Comparison of ENCODE assay signal across 28 cellular contexts in the genomic region with DNA sequence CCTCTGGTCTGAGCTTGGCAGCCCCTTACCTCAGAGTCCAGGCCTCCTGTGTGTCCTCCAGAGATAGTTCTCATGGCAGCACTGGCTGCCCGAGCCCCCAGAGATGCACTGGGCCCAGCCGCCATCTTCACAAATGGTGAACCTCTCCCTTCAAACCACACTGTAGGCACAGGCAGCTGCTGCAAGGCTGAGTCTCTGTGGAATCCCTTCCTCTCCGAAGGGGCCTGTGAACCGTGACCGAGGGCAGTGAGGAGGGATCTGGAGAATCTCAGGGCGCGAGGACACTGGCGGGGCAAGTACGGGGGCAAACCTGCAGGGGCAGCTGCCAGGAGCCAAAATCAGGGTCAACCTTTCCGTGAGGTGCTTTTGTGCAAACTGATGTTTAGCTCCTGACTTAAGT.
"Had no signal": no experiment of that assay in that cellular context is flagged by ENCODE, and none has a peak within 500 bp of the region (broad histone marks: within the 10 kb centered on the region; RNA-seq: fewer than 3 reads in every experiment).

No MANE protein-coding gene starts in this region.

- ATAC-seq: activated CD4-positive, alpha-beta T cell treated with anti-CD3 and anti-CD28 coated beads for 36 hours; activated CD4-positive, CD25-positive, alpha-beta regulatory T cell treated with anti-CD3 and anti-CD28 coated beads, Interleukin-2, amount 50 U/mL, for 24 hours; activated naive CD8-positive, alpha-beta T cell treated with anti-CD3 and anti-CD28 coated beads, Interleukin-2, amount 50 U/mL, for 24 hours; PC-3; WTC11 had no signal

- H3K9me3 Mint-ChIP-seq: activated CD4-positive, alpha-beta memory T cell treated with anti-CD3 and anti-CD28 coated beads for 36 hours; activated CD4-positive, alpha-beta T cell treated with anti-CD3 and anti-CD28 coated beads, Interleukin-2, amount 10 ng/mL, durations not matched to agents 7 days and 5 days; activated naive CD4-positive, alpha-beta T cell treated with anti-CD3 and anti-CD28 coated beads, Interleukin-2, amount 10 ng/mL, durations not matched to agents 7 days and 5 days; activated naive CD8-positive, alpha-beta T cell treated with anti-CD3 and anti-CD28 coated beads, Interleukin-2, amount 50 U/mL, for 24 hours; brain; T-helper 1 cell treated with Interleukin-12 subunit alpha and Interleukin-12 subunit beta and Interleukin-4 antibody, amounts not matched to agents 30 μg/mL and 1 μg/mL, for 36 hours; T-helper 2 cell treated with Interferon-gamma antibody and Interleukin-4, amounts not matched to agents 5 μg/mL and 100 μg/mL, for 36 hours; WTC11 had no signal

- H3K4me1 Mint-ChIP-seq: activated CD4-positive, alpha-beta T cell treated with anti-CD3 and anti-CD28 coated beads, Interleukin-2, amount 10 ng/mL, durations not matched to agents 7 days and 5 days; activated naive CD4-positive, alpha-beta T cell treated with anti-CD3 and anti-CD28 coated beads, Interleukin-2, amount 10 ng/mL, durations not matched to agents 7 days and 5 days; activated naive CD8-positive, alpha-beta T cell treated with anti-CD3 and anti-CD28 coated beads, Interleukin-2, amount 50 U/mL, for 24 hours; WTC11 had no signal

- H3K27ac Mint-ChIP-seq: activated CD4-positive, alpha-beta memory T cell treated with anti-CD3 and anti-CD28 coated beads for 36 hours; activated CD4-positive, alpha-beta T cell treated with anti-CD3 and anti-CD28 coated beads for 36 hours; activated CD4-positive, alpha-beta T cell treated with anti-CD3 and anti-CD28 coated beads, Interleukin-2, amount 10 ng/mL, durations not matched to agents 7 days and 5 days; activated naive CD4-positive, alpha-beta T cell treated with anti-CD3 and anti-CD28 coated beads, Interleukin-2, amount 10 ng/mL, durations not matched to agents 7 days and 5 days; activated naive CD8-positive, alpha-beta T cell; activated naive CD8-positive, alpha-beta T cell treated with anti-CD3 and anti-CD28 coated beads, Interleukin-2, amount 50 U/mL, for 24 hours; brain; T-helper 1 cell treated with Interleukin-12 subunit alpha and Interleukin-12 subunit beta and Interleukin-4 antibody, amounts not matched to agents 30 μg/mL and 1 μg/mL, for 36 hours; T-helper 2 cell treated with Interferon-gamma antibody and Interleukin-4, amounts not matched to agents 5 μg/mL and 100 μg/mL, for 36 hours; WTC11 had no signal

- H3K4me3 Mint-ChIP-seq: activated CD4-positive, alpha-beta memory T cell treated with anti-CD3 and anti-CD28 coated beads for 36 hours; activated CD4-positive, alpha-beta T cell treated with anti-CD3 and anti-CD28 coated beads for 36 hours; activated CD4-positive, alpha-beta T cell treated with anti-CD3 and anti-CD28 coated beads, Interleukin-2, amount 10 ng/mL, durations not matched to agents 7 days and 5 days; activated naive CD4-positive, alpha-beta T cell treated with anti-CD3 and anti-CD28 coated beads, Interleukin-2, amount 10 ng/mL, durations not matched to agents 7 days and 5 days; activated naive CD8-positive, alpha-beta T cell; activated naive CD8-positive, alpha-beta T cell treated with anti-CD3 and anti-CD28 coated beads, Interleukin-2, amount 50 U/mL, for 24 hours; brain; T-helper 1 cell treated with Interleukin-12 subunit alpha and Interleukin-12 subunit beta and Interleukin-4 antibody, amounts not matched to agents 30 μg/mL and 1 μg/mL, for 36 hours; T-helper 2 cell treated with Interferon-gamma antibody and Interleukin-4, amounts not matched to agents 5 μg/mL and 100 μg/mL, for 36 hours; WTC11 had no signal

- H3K27me3 Mint-ChIP-seq: activated CD4-positive, alpha-beta memory T cell treated with anti-CD3 and anti-CD28 coated beads for 36 hours; activated CD4-positive, alpha-beta T cell treated with anti-CD3 and anti-CD28 coated beads, Interleukin-2, amount 10 ng/mL, durations not matched to agents 7 days and 5 days; activated naive CD4-positive, alpha-beta T cell treated with anti-CD3 and anti-CD28 coated beads, Interleukin-2, amount 10 ng/mL, durations not matched to agents 7 days and 5 days; brain had no signal

- DNase-seq: activated CD4-positive, alpha-beta memory T cell treated with anti-CD3 and anti-CD28 coated beads for 36 hours; activated CD4-positive, alpha-beta T cell treated with anti-CD3 and anti-CD28 coated beads for 36 hours; activated CD4-positive, alpha-beta T cell treated with anti-CD3 and anti-CD28 coated beads, Interleukin-2, amount 10 ng/mL, durations not matched to agents 7 days and 5 days; activated CD8-positive, alpha-beta memory T cell treated with anti-CD3 and anti-CD28 coated beads, Interleukin-2, amount 50 U/mL, for 4 hours; activated effector memory CD4-positive, alpha-beta T cell treated with Interleukin-2 at 50 U/mL for 16 hours; activated naive CD4-positive, alpha-beta T cell treated with anti-CD3 and anti-CD28 coated beads, Interleukin-2, amount 10 ng/mL, durations not matched to agents 7 days and 5 days; activated naive CD8-positive, alpha-beta T cell treated with anti-CD3 and anti-CD28 coated beads, Interleukin-2, amount 50 U/mL, for 24 hours; activated T-cell treated with anti-CD3 and anti-CD28 coated beads for 4 hours; activated T-cell treated with anti-CD3 and anti-CD28 coated beads, Interleukin-2, amount 50 U/mL, for 48 hours; anterior cingulate cortex; central memory CD4-positive, alpha-beta T cell; MM.1S; MV-4-11; NCI-H1092; NCI-H1436 treated with DMSO at 0.1 percent for 48 hours; NCI-H1694 treated with DMSO at 0.1 percent for 48 hours; NCI-H2029; NCI-H345; NCI-H524 treated with DMSO at 0.1 percent for 48 hours; PC-3; Peyer's patch; RPMI8226 had no signal
